ENCODE assay signal across 24 cellular contexts in the genomic region with DNA sequence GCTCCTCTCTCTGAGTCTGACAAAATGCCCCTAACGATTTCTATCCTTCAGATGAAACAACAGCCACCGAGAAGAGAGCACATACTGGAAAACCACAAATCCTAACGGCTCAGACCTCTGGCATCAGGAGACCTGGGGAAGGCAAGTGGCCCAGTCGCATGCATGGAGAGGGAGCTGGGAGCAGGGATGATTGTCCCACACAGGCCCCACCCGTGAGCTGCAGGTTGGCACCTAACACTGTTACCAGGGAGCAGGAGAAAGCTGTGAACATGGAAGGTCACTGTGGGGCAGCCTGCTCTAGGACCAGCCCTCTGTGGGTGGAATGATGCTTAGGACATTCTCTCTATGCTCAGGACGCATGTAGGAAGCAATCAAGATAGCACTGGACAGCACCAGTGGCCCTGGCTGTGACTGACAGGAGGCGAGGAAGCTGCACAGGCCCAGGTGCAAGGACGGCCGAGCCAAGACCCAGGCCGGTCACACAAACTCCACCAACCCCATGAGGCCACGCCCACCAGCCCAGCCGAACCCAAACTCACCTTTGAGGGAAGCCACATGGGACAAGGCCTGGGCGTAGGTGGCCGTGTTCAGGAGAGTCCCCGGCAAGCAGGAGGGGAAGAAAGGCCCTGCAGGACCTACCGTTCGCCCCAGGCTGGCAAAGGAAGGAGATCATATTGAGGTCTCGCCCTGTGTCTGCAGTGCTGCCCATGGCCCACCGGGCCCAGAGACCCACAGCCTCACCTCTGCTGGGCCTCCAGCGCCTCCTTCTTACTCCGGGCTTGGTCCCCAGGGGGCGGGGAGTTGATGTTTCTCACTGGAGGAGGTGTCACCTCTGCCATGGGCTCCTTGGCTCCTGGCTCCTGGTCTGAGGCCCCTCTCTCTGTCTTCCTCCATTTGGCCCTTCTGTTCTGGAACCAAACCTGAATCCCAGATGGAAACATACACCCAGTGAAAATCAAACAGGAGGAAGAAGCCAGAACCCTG. TPM values are rescaled to one million over a fixed set of nuclear protein-coding genes. Genes with fewer than 3 reads are reported as not detected.
DNase-seq lines count a peak whose midpoint lies in the region; ATAC-seq, FAIRE-seq and TF ChIP-seq lines count a peak whose summit lies in the region.
"Had no signal": no experiment of that assay in that cellular context is flagged by ENCODE, and none has a peak within 500 bp of the region (broad histone marks: within the 10 kb centered on the region; RNA-seq: fewer than 3 reads in every experiment).

No MANE protein-coding gene starts in this region.

- POLR2A ChIA-PET in K562 (lab: Yijun Ruan, JAX): interaction anchor here (0.6 kb wide), 3 partner anchors 61 to 509 kb away, joined by 3 to 5 read pairs (median 3); no protein-coding TSS in a partner anchor

- TF ChIP-seq CTCF in K562 (IDR thresholded peaks at IDR 0.05 in 2 of 3, conservative IDR thresholded peaks at IDR 0.05 in 1 of 3; ENCODE audit: insufficient read depth in 2 of 3, low read depth in 1 of 3, low read length in 3 of 3) (no peak), osteoblast (IDR thresholded peaks at IDR 0.05; ENCODE audit: extremely low read depth, low read depth, low read length) (no peak), colonic mucosa (IDR thresholded peaks at IDR 0.05) (no peak)

- H3K79me2 ChIP-seq in GM23248 (ENCODE audit: insufficient read depth): no peaks in the 10 kb centered on the region
- no peaks in the 10 kb centered on the region for H3K79me2 ChIP-seq in K562 (ENCODE audit: control insufficient read depth, insufficient read depth, low read length)
- H3K79me2 ChIP-seq in osteoblast (ENCODE audit: insufficient read depth, low read length): no peaks in the 10 kb centered on the region

- H2AFZ ChIP-seq in GM23248: no peak overlapping the region
- no peak overlapping the region for H2AFZ ChIP-seq in K562 (ENCODE audit: low read depth, low read length)
- no peak overlapping the region for H2AFZ ChIP-seq in osteoblast (ENCODE audit: low read length)

- peaks cover 7% of the 10 kb centered on the region; the same call in 1 of the 2 replicates for H3F3A ChIP-seq in GM23248 (ENCODE audit: insufficient read depth)

- ATAC-seq in K562: peak; percentile 23; the same call in 2 of the 3 replicates
- ATAC-seq in GM21528 (IDR thresholded peaks at IDR 0.05; ENCODE audit: low FRiP score, unreplicated experiment): no peak

- no TSS peak for BruUV-seq in K562 (replicated peaks; lab: Mats Ljungman, UMichigan)

- intact Hi-C loops in K562 (cut with micrococcal nuclease) (no loop called here), colonic mucosa (cut with DNase I) (no loop called here)

- H3K27ac Mint-ChIP-seq in activated T-cell treated with anti-CD3 and anti-CD28 coated beads, Interleukin-2, amount 50 U/mL, for 24 hours: no peak overlapping the region
- H3K27ac Mint-ChIP-seq: CD8-positive, alpha-beta memory T cell had no signal

- no peak for FAIRE-seq in K562 (lab: Jason Lieb, UNC)
- FAIRE-seq: GM12892, GM18507 had no signal

- H3K27me3 ChIP-seq in GM23248 (replicated peaks; ENCODE audit: insufficient read depth) (peaks cover 24% of the 10 kb centered on the region), K562 (ENCODE audit: control insufficient read depth in 2 of 2, insufficient read depth in 2 of 2, low read length in 2 of 2) (peaks cover 39 to 84% of the 10 kb centered on the region in 2 experiments), osteoblast (ENCODE audit: insufficient read depth, low read length) (peaks cover 35% of the 10 kb centered on the region), colonic mucosa (no peaks in the 10 kb centered on the region)

- H3K4me3 ChIP-seq in GM23248 (no peak overlapping the region), K562 (no peak overlapping the region), osteoblast (ENCODE audit: insufficient read depth, low read length) (no peak overlapping the region), colonic mucosa (no peak overlapping the region)

- H3K9me2 ChIP-seq in GM23248 (ENCODE audit: insufficient read depth): no peaks in the 10 kb centered on the region

- peaks cover 33% of the 10 kb centered on the region for H3K27me3 Mint-ChIP-seq in activated T-cell treated with anti-CD3 and anti-CD28 coated beads, Interleukin-2, amount 50 U/mL, for 24 hours

- H3K4me1 Mint-ChIP-seq in activated T-cell treated with anti-CD3 and anti-CD28 coated beads, Interleukin-2, amount 50 U/mL, for 24 hours (ENCODE audit: low read depth): no peaks in the 10 kb centered on the region
- H3K4me1 Mint-ChIP-seq: CD8-positive, alpha-beta memory T cell had no signal

- H3K9me1 ChIP-seq in K562 (ENCODE audit: control insufficient read depth, insufficient read depth, low read length): no peaks in the 10 kb centered on the region

- 81 to 84% methylated on average over 22 of the region's 22 CpGs for WGBS in GM23248 (ENCODE audit: low coverage in 1 of 2, low lambda C conversion rate in 2 of 2, missing lambda C conversion rate in 2 of 2), 2 experiments
- WGBS in K562 (ENCODE audit: insufficient coverage, low coverage, missing lambda C conversion rate): 4% methylated on average over 22 of the region's 22 CpGs

- no peak overlapping the region for H3K4me3 Mint-ChIP-seq in activated T-cell treated with anti-CD3 and anti-CD28 coated beads, Interleukin-2, amount 50 U/mL, for 24 hours

- CTCF ChIA-PET in K562 (lab: Yijun Ruan, JAX; ENCODE audit: low intra/inter-chr PET ratio): no interaction called here

- H3K27ac ChIP-seq in GM23248: no peak overlapping the region
- no peak overlapping the region for H3K27ac ChIP-seq in K562 (ENCODE audit: extremely low read depth, low read depth, low read length)
- no peak overlapping the region for H3K27ac ChIP-seq in osteoblast (ENCODE audit: low read depth, low read length)
- H3K27ac ChIP-seq in colonic mucosa: no peak overlapping the region
- H3K27ac ChIP-seq: HL-60 had no signal

- H3K4me2 ChIP-seq in GM23248 (ENCODE audit: unreplicated experiment) (peak overlapping the region; percentile 46), K562 (ENCODE audit: insufficient read depth, low read length) (no peak overlapping the region), osteoblast (ENCODE audit: insufficient read depth, low read length) (peak overlapping the region; percentile 63)

- H3K36me3 Mint-ChIP-seq in activated T-cell treated with anti-CD3 and anti-CD28 coated beads, Interleukin-2, amount 50 U/mL, for 24 hours (ENCODE audit: low read depth): no peaks in the 10 kb centered on the region
- H3K36me3 Mint-ChIP-seq: CD8-positive, alpha-beta memory T cell had no signal

- no peak for TF ChIP-seq RAD21 in Ishikawa (IDR thresholded peaks at IDR 0.05; ENCODE audit: low read depth)
- no peak for TF ChIP-seq RAD21 in K562 (CRISPR knock-in tag; conservative IDR thresholded peaks at IDR 0.05 in 1 of 2, IDR thresholded peaks at IDR 0.05 in 1 of 2)

- in situ Hi-C loops in GM23248 (cut with MboI) (no loop called here), K562 (cut with MboI) (no loop called here)

- H3K36me3 ChIP-seq in GM23248 (ENCODE audit: low read depth): no peaks in the 10 kb centered on the region
- H3K36me3 ChIP-seq in K562 (ENCODE audit: control insufficient read depth, insufficient read depth, low read length): no peaks in the 10 kb centered on the region
- H3K36me3 ChIP-seq in osteoblast (ENCODE audit: insufficient read depth, low read length): no peaks in the 10 kb centered on the region
- no peaks in the 10 kb centered on the region for H3K36me3 ChIP-seq in colonic mucosa

- H3K4me1 ChIP-seq in GM23248 (ENCODE audit: insufficient read depth) (peaks cover 6% of the 10 kb centered on the region), K562 (replicated peaks in 1 of 2; ENCODE audit: control insufficient read depth in 2 of 2, insufficient read depth in 2 of 2, low read length in 2 of 2) (peaks cover 0 to 5% of the 10 kb centered on the region in 2 experiments; a peak in 1 of 5 replicates), osteoblast (ENCODE audit: insufficient read depth, low read length) (peaks cover 5% of the 10 kb centered on the region), colonic mucosa (no peaks in the 10 kb centered on the region)

- no peak for TF ChIP-seq POLR2A in K562 (conservative IDR thresholded peaks at IDR 0.05)

- no peaks in the 10 kb centered on the region for H3K9me3 ChIP-seq in GM23248 (ENCODE audit: low read depth)
- H3K9me3 ChIP-seq in K562 (replicated peaks; ENCODE audit: control insufficient read depth, insufficient read depth, low read depth, low read length): no peaks in the 10 kb centered on the region
- no peaks in the 10 kb centered on the region for H3K9me3 ChIP-seq in osteoblast (ENCODE audit: low read depth, low read length)
- no peaks in the 10 kb centered on the region for H3K9me3 ChIP-seq in colonic mucosa

- DNase-seq in GM23248 (peak; percentile 7), K562 (ENCODE audit: extremely low read depth in 1 of 4, low spot score in 3 of 4) (no peak), osteoblast (ENCODE audit: insufficient read length, low spot score, missing footprints) (no peak), colonic mucosa (no peak), DMS53 (lab: John Stamatoyannopoulos, UW) (no peak)
- no peak for DNase-seq in activated T-cell treated with anti-CD3 and anti-CD28 coated beads, Interleukin-2, amount 50 U/mL, for 24 hours
- DNase-seq: C1 segment of cervical spinal cord; CD8-positive, alpha-beta memory T cell; H7; NCI-H1417; NCI-H187; NCI-H2107; NCI-H2227 treated with DMSO at 0.1 percent for 48 hours; NCI-H510A treated with DMSO at 0.1 percent for 48 hours; NCI-H774; OCI-M1 had no signal

- H4K20me1 ChIP-seq in GM23248 (ENCODE audit: insufficient read depth) (no peaks in the 10 kb centered on the region), K562 (replicated peaks; ENCODE audit: control insufficient read depth, insufficient read depth, low read length) (no peaks in the 10 kb centered on the region), osteoblast (ENCODE audit: insufficient read depth, low read length) (no peaks in the 10 kb centered on the region)

- H3K9ac ChIP-seq in GM23248 (no peak overlapping the region), K562 (ENCODE audit: insufficient read depth in 1 of 2, low read depth in 2 of 2, low read length in 2 of 2) (no peak overlapping the region), colonic mucosa (ENCODE audit: low read depth in 2 of 2, low read length in 2 of 2) (no peak overlapping the region)

- TF ChIP-seq EP300 in Ishikawa (IDR thresholded peaks at IDR 0.05; ENCODE audit: borderline replicate concordance) (no peak), K562 (IDR thresholded peaks at IDR 0.05; ENCODE audit: low read length) (no peak)

- H3K9me3 Mint-ChIP-seq in activated T-cell treated with anti-CD3 and anti-CD28 coated beads, Interleukin-2, amount 50 U/mL, for 24 hours: no peaks in the 10 kb centered on the region
- H3K9me3 Mint-ChIP-seq: CD8-positive, alpha-beta memory T cell had no signal

RNA-seq across cellular contexts. Expression of gene DRGX, which starts 9.7 kb away (rescaled TPM):
- total RNA-seq in GM23248 (2014; rRNA removed; shearing (Covaris generic)): not detected in 2 replicates
- polyA plus RNA-seq in GM23248 (2016; fragmentation: Nextera tagmentation; extraction: Ambion mirVana) (0.09 and 0.20 TPM in 2 replicates), K562 (2011; rRNA removed) (not detected in 2 replicates), K562 (2014; fragmentation: Illumina TruSeq; extraction: Trizol) (not detected in 2 replicates), K562 (2014; fragmentation: Nextera tagmentation; extraction: Ambion mirVana) (not detected), K562 (2014; rRNA removed) (not detected in 2 replicates)
- not detected in 2 replicates for total RNA-seq in K562 (2011; cell fraction: chromatin; rRNA removed; ENCODE audit: low replicate concordance)
- not detected in 2 replicates for total RNA-seq in K562 (2011; cell fraction: nucleolus; rRNA removed)
- not detected in 2 replicates for total RNA-seq in K562 (2011; cell fraction: nucleoplasm; rRNA removed)
- total RNA-seq in K562 (2014; rRNA removed) (not detected in 2 replicates), K562 (2014; rRNA removed; fragmentation: Illumina TruSeq; extraction: Trizol) (not detected in 2 replicates), K562 (2015; rRNA removed; fragmentation: Illumina TruSeq; extraction: Trizol) (not detected in 2 replicates), K562 (2021) (not detected in 2 replicates), osteoblast (under 0.01 TPM in 1 of 2 replicates, not detected in the other), colonic mucosa (under 1 TPM in 1 of 2 donors, not detected in 1; 0.16 TPM)
- polyA plus RNA-seq in K562 (2011; cell fraction: cytosol; rRNA removed): not detected in 2 replicates
- polyA plus RNA-seq in K562 (2011; cell fraction: nucleus; rRNA removed): not detected in 2 replicates
- polyA plus RNA-seq in K562 (2012): 0.17 TPM in 1 of 2 replicates, not detected in the other
- polyA minus RNA-seq in K562 (2011; rRNA and poly(A)+ RNA removed): not detected in 2 replicates
- not detected in 2 replicates for polyA minus RNA-seq in K562 (2011; cell fraction: cytosol; rRNA and poly(A)+ RNA removed)
- not detected in 2 replicates for polyA minus RNA-seq in K562 (2011; cell fraction: nucleus; rRNA and poly(A)+ RNA removed)
- total RNA-seq: A673; CD8-positive, alpha-beta memory T cell; H7; HT1080; SK-MEL-5 had no signal
- polyA plus RNA-seq: CD8-positive, alpha-beta memory T cell had no signal
